10 cellular contexts compared by ENCODE assay signal in genomic region chr17:19410875-19411291, GRCh38. TPM values are rescaled to one million over a fixed set of nuclear protein-coding genes. Genes with fewer than 3 reads are reported as not detected.
DNase-seq lines count a peak whose midpoint lies in the region; ATAC-seq, FAIRE-seq and TF ChIP-seq lines count a peak whose summit lies in the region.
"Had no signal": no experiment of that assay in that cellular context is flagged by ENCODE, and none has a peak within 500 bp of the region (broad histone marks: within the 10 kb centered on the region; RNA-seq: fewer than 3 reads in every experiment).

Gene RNF112, plus strand, starts transcription at chr17:19411232. Its CDS starts 177 bp downstream, at chr17:19411409.

- TF ChIP-seq POLR2A in HepG2 (IDR thresholded peaks at IDR 0.05; ENCODE audit: insufficient read depth in 1 of 2, low read depth in 2 of 2, low read length in 2 of 2) (no peak), upper lobe of left lung (IDR thresholded peaks at IDR 0.05) (no peak)

- H3K9me3 ChIP-seq in HepG2 (ENCODE audit: low read length) (no peaks in the 10 kb centered on the region), upper lobe of left lung (no peaks in the 10 kb centered on the region)

- no peak for FAIRE-seq in HepG2 (lab: Jason Lieb, UNC)
- FAIRE-seq: A204.1 had no signal

- DNase-seq in NCI-H1417 (lab: John Stamatoyannopoulos, UW) (peak in 2 of 3 experiments; percentile 26 to 73), NCI-H1417 treated with DMSO at 0.1 percent for 48 hours (lab: John Stamatoyannopoulos, UW) (no peak), coronary artery (ENCODE audit: low spot score) (no peak), HepG2 (ENCODE audit: low spot score) (no peak), upper lobe of left lung (peak in 1 of 2 donors; percentile 58), NOMO-1 treated with dmso at 0.1 percent for 144 hours (lab: John Stamatoyannopoulos, UW; ENCODE audit: unreplicated experiment) (no peak)
- no peak for DNase-seq in stimulated activated CD4-positive, alpha-beta T cell treated with anti-CD3 and anti-CD28 coated beads, Interleukin-4, amount 100 ng/mL, for 1 hour

- CTCF ChIA-PET in HepG2 (lab: Yijun Ruan, JAX; ENCODE audit: low intra/inter-chr PET ratio, low total read pairs), result no interaction called here

- H3K4me2 ChIP-seq in HepG2 (ENCODE audit: low read depth, low read length), result no peak within 1 kb of the TSS

- no peaks in the 10 kb centered on the region for H3K79me2 ChIP-seq in HepG2 (ENCODE audit: insufficient read depth, low read length)

- in situ Hi-C loops in HepG2 (cut with HindIII; ENCODE audit: extremely low pct_ligation_motif_present, low pct_unique_long_range_greater_than_20kb), result no loop called here

- H3K27ac ChIP-seq in coronary artery (peak within 1 kb of the TSS; percentile 12 to 52), HepG2 (ENCODE audit: extremely low read length, insufficient read depth, low read length) (no peak within 1 kb of the TSS), upper lobe of left lung (no peak within 1 kb of the TSS)

- BruUV-seq in HepG2 (replicated peaks; lab: Mats Ljungman, UMichigan), result no TSS peak

- no peak for ATAC-seq in HepG2
- peak in 1 of 2 donors; percentile 23 for ATAC-seq in upper lobe of left lung (ENCODE audit: low FRiP score in 2 of 2)
- no peak for ATAC-seq in GM18511 (IDR thresholded peaks at IDR 0.05; ENCODE audit: unreplicated experiment)

- H2AFZ ChIP-seq in HepG2 (ENCODE audit: low read length), result no peak within 1 kb of the TSS

- TF ChIP-seq EP300 in HepG2 (IDR thresholded peaks at IDR 0.05; ENCODE audit: low read depth in 2 of 2, low read length in 2 of 2) (no peak), HepG2 (CRISPR knock-in tag; IDR thresholded peaks at IDR 0.05; ENCODE audit: borderline replicate concordance) (no peak), upper lobe of left lung (IDR thresholded peaks at IDR 0.05) (no peak)

- H3K9ac ChIP-seq in HepG2 (ENCODE audit: insufficient read depth, low read depth, low read length), result no peak within 1 kb of the TSS

- peak within 1 kb of the TSS; percentile 66 for H3K4me3 ChIP-seq in coronary artery
- H3K4me3 ChIP-seq in HepG2 (replicated peaks in 1 of 3; ENCODE audit: insufficient read depth in 1 of 3, low read depth in 2 of 3, low read length in 3 of 3), result no peak within 1 kb of the TSS
- H3K4me3 ChIP-seq in upper lobe of left lung, result peak within 1 kb of the TSS in 3 of 4 donors; percentile 26 to 39 (median 33)
- H3K4me3 ChIP-seq: lung had no signal

- WGBS in HepG2 (ENCODE audit: low lambda C conversion rate), result 19% methylated on average over 14 of the region's 14 CpGs
- 33 to 35% methylated on average over 13 to 14 of the region's 14 CpGs for WGBS in upper lobe of left lung, 2 donors

- no peak for TF ChIP-seq RAD21 in HepG2 (CRISPR knock-in tag; IDR thresholded peaks at IDR 0.05)

- intact Hi-C loops in HepG2 (cut with micrococcal nuclease; ENCODE audit: unreplicated experiment), result no loop called here

- H4K20me1 ChIP-seq in HepG2 (ENCODE audit: insufficient read depth, low read length), result no peaks in the 10 kb centered on the region

- H3K27me3 ChIP-seq in HepG2 (ENCODE audit: control insufficient read depth in 1 of 2, insufficient read depth in 2 of 2, low read length in 2 of 2) (peaks cover 12 to 42% of the 10 kb centered on the region in 2 experiments), upper lobe of left lung (no peaks in the 10 kb centered on the region)

- TF ChIP-seq CTCF in coronary artery (IDR thresholded peaks at IDR 0.05) (no peak), HepG2 (CRISPR knock-in tag; IDR thresholded peaks at IDR 0.05) (peak; percentile 7; the same call in 1 of the 2 replicates), upper lobe of left lung (IDR thresholded peaks at IDR 0.05) (peak in 1 of 6 experiments; percentile 9)

- POLR2A ChIA-PET in HepG2 (lab: Yijun Ruan, JAX), result no interaction called here

- H3K36me3 ChIP-seq in HepG2 (replicated peaks in 1 of 2; ENCODE audit: control insufficient read depth in 1 of 2, insufficient read depth in 2 of 2, low read length in 2 of 2) (no peaks in the 10 kb centered on the region), upper lobe of left lung (no peaks in the 10 kb centered on the region)

- H3K4me1 ChIP-seq in HepG2 (ENCODE audit: insufficient read depth, low read length) (no peaks in the 10 kb centered on the region), upper lobe of left lung (peaks cover 0 to 7% (median 1%) of the 10 kb centered on the region in 4 donors)

TF ChIP-seq in HepG2, 621 proteins besides CTCF, POLR2A, EP300 and RAD21:
- TF ChIP-seq ZXDC (CRISPR knock-in tag; IDR thresholded peaks at IDR 0.05), result no peak
- TF ChIP-seq ZNF7 (CRISPR knock-in tag; IDR thresholded peaks at IDR 0.05), result no peak
- TF ChIP-seq E2F2 (CRISPR knock-in tag; IDR thresholded peaks at IDR 0.05; ENCODE audit: borderline replicate concordance), result no peak
- TF ChIP-seq NCOA5 (CRISPR knock-in tag; IDR thresholded peaks at IDR 0.05), result no peak
- TF ChIP-seq ZNF772 (CRISPR knock-in tag; IDR thresholded peaks at IDR 0.05), result no peak
- TF ChIP-seq ZNF704 (CRISPR knock-in tag; IDR thresholded peaks at IDR 0.05; ENCODE audit: borderline replicate concordance), result no peak
- no peak for TF ChIP-seq ZNF614 (CRISPR knock-in tag; IDR thresholded peaks at IDR 0.05; ENCODE audit: borderline replicate concordance)
- TF ChIP-seq PAF1 (CRISPR knock-in tag; IDR thresholded peaks at IDR 0.05), result no peak
- TF ChIP-seq ZNF367 (CRISPR knock-in tag; IDR thresholded peaks at IDR 0.05; ENCODE audit: borderline replicate concordance), result no peak
- TF ChIP-seq CENPT (CRISPR knock-in tag; IDR thresholded peaks at IDR 0.05; ENCODE audit: low read depth), result no peak
- no peak for TF ChIP-seq HNRNPH1 (optimal IDR thresholded peaks at IDR 0.05; ENCODE audit: low read depth, low read length)

RNA-seq across cellular contexts. Expression of gene RNF112, which starts in this region (rescaled TPM):
- total RNA-seq in HepG2 (2016; rRNA removed; fragmentation: Illumina TruSeq; extraction: Trizol) (not detected in 2 replicates), upper lobe of left lung (1 to 10 TPM in 4 of 6 donors, under 1 TPM in 2; 0.69 to 6.3 (median 2.1) TPM)
- total RNA-seq in HepG2 (2016; cell fraction: cytosol; rRNA removed; fragmentation: Illumina TruSeq; extraction: Trizol; ENCODE audit: low read depth), result not detected in 2 replicates
- not detected in 2 replicates for total RNA-seq in HepG2 (2016; cell fraction: insoluble cytoplasmic fraction; rRNA removed; fragmentation: Illumina TruSeq; extraction: Trizol)
- total RNA-seq in HepG2 (2016; cell fraction: membrane; rRNA removed; fragmentation: Illumina TruSeq; extraction: Trizol), result not detected in 2 replicates
- total RNA-seq in HepG2 (2016; cell fraction: nucleus; rRNA removed; fragmentation: Illumina TruSeq; extraction: Trizol), result not detected in 2 replicates
- 0.01 and 0.05 TPM in 2 replicates for polyA plus RNA-seq in HepG2 (2011; rRNA removed)
- polyA plus RNA-seq in HepG2 (2011; cell fraction: cytosol; rRNA removed), result 0.01 TPM in 1 of 2 replicates, not detected in the other
- polyA plus RNA-seq in HepG2 (2011; cell fraction: nucleus; rRNA removed), result 0.73 and 0.85 TPM in 2 replicates
- polyA plus RNA-seq in HepG2 (2012), result 0.27 and 0.52 TPM in 2 replicates
- polyA plus RNA-seq in HepG2 (2016; cell fraction: cytosol; fragmentation: Illumina TruSeq; extraction: Trizol; ENCODE audit: low read depth), result not detected in 2 replicates
- polyA plus RNA-seq in HepG2 (2016; cell fraction: insoluble cytoplasmic fraction; fragmentation: Illumina TruSeq; extraction: Trizol; ENCODE audit: low read depth), result not detected in 2 replicates
- polyA plus RNA-seq in HepG2 (2016; cell fraction: membrane; fragmentation: Illumina TruSeq; extraction: Trizol; ENCODE audit: low read depth), result not detected in 2 replicates
- polyA plus RNA-seq in HepG2 (2016; cell fraction: nucleus; fragmentation: Illumina TruSeq; extraction: Trizol; ENCODE audit: insufficient read depth, low read depth), result not detected in 2 replicates
- polyA minus RNA-seq in HepG2 (2011; rRNA and poly(A)+ RNA removed; ENCODE audit: low replicate concordance), result 0.14 TPM in 1 of 2 replicates, not detected in the other
- not detected in 2 replicates for polyA minus RNA-seq in HepG2 (2011; cell fraction: cytosol; rRNA and poly(A)+ RNA removed)
- polyA minus RNA-seq in HepG2 (2011; cell fraction: nucleus; rRNA and poly(A)+ RNA removed), result 0.13 TPM in 1 of 2 replicates, not detected in the other

Comparison
In these comparisons a context has a peak if more than half of its experiments do, and no peak if none do; other contexts are left out.
1. DNase-seq: peak in NCI-H1417 (2 of 3); none in NCI-H1417 treated with DMSO at 0.1 percent for 48 hours (single experiment), coronary artery (single experiment), HepG2 (single experiment), stimulated activated CD4-positive, alpha-beta T cell treated with anti-CD3 and anti-CD28 coated beads, Interleukin-4, amount 100 ng/mL, for 1 hour (single experiment) and NOMO-1 treated with dmso at 0.1 percent for 144 hours (single experiment).
2. H3K27ac ChIP-seq: peak in coronary artery (2 of 2); none in HepG2 (single experiment) and upper lobe of left lung (0 of 4).
3. H3K4me3 ChIP-seq: peak in coronary artery (single experiment) and upper lobe of left lung (3 of 4); none in HepG2 (0 of 3).